Comparison of ENCODE assay signal across 19 cellular contexts in the genomic region with DNA sequence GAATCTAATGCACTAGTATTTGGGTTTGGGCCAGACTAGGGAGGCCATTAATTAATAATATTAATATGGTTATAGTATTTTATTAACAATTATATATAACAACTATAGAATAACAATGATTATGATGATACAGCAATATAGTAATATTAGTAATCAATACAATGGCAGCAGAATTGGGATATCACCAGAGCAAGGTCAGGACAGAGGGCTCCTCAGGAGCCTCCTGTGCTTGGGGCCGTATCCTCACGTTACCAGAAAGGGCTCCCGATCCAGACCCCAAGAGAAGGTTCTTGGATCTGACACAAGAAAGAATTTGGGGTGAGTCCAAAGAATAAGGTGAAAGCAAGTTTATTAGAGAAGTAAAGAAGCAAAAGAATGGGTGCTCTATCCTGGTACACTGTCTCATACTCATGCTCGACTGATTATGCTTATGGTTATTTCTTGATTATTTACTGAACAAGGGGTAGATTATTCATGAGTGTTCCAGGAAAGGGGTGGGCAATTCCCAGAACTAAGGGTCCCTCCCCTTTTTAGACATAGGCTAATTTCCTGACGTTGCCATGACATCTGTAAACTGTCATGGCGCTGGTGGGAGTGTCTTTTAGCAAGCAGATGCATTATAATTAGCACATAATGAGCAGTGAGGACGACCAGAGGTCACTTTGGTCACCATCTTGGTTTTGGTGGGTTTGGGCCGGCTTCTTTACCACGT.
"Had no signal": no experiment of that assay in that cellular context is flagged by ENCODE, and none has a peak within 500 bp of the region (broad histone marks: within the 10 kb centered on the region; RNA-seq: fewer than 3 reads in every experiment).

No MANE protein-coding gene starts in this region.

- H2AFZ ChIP-seq: neural progenitor cell had no signal

- H3K9me3 ChIP-seq: ascending aorta, gastrocnemius medialis, left lung, sigmoid colon, tibial artery had no signal

- DNase-seq: activated CD4-positive, alpha-beta T cell treated with anti-CD3 and anti-CD28 coated beads for 1 hour; activated CD4-positive, alpha-beta T cell treated with anti-CD3 and anti-CD28 coated beads, Interleukin-2, amount 50 U/mL, for 4 hours; activated naive CD4-positive, alpha-beta T cell treated with anti-CD3 and anti-CD28 coated beads for 36 hours; activated T-cell treated with anti-CD3 and anti-CD28 coated beads, Interleukin-2, amount 50 U/mL, for 1 hour; gastrocnemius medialis; head of caudate nucleus; kidney; left lung; midbrain; stimulated activated naive CD8-positive, alpha-beta T cell treated with anti-CD3 and anti-CD28 coated beads, Interleukin-15, Interleukin-2, amounts not matched to agents 100 U/mL and 50 U/mL, for 24 hours; substantia nigra; T-helper 2 cell; WERI-Rb-1 had no signal

- H3K9me3 Mint-ChIP-seq: activated naive CD4-positive, alpha-beta T cell treated with anti-CD3 and anti-CD28 coated beads for 36 hours; central memory CD8-positive, alpha-beta T cell; neural progenitor cell had no signal

- H3K27ac Mint-ChIP-seq: activated naive CD4-positive, alpha-beta T cell treated with anti-CD3 and anti-CD28 coated beads for 36 hours; neural progenitor cell had no signal

- H3K4me3 Mint-ChIP-seq: activated naive CD4-positive, alpha-beta T cell treated with anti-CD3 and anti-CD28 coated beads for 36 hours; neural progenitor cell had no signal

- H3K36me3 Mint-ChIP-seq: neural progenitor cell had no signal

- H3K27me3 Mint-ChIP-seq: central memory CD8-positive, alpha-beta T cell had no signal

- H3K4me1 ChIP-seq: gastrocnemius medialis, left lung, neural progenitor cell had no signal

- H3K27me3 ChIP-seq: ascending aorta, gastrocnemius medialis, left lung, neural progenitor cell, sigmoid colon, tibial artery had no signal

- H3K9ac ChIP-seq: neural progenitor cell had no signal

- H3K27ac ChIP-seq: coronary artery, gastrocnemius medialis, left lung, neural progenitor cell, tibial artery, WERI-Rb-1 had no signal

- H3K4me3 ChIP-seq: ascending aorta, coronary artery, gastrocnemius medialis, left lung, neural progenitor cell, sigmoid colon, tibial artery had no signal

- H3K36me3 ChIP-seq: gastrocnemius medialis, neural progenitor cell, WERI-Rb-1 had no signal

- H3K4me2 ChIP-seq: neural progenitor cell had no signal
